1 cellular context compared by ENCODE assay signal in the genomic region with DNA sequence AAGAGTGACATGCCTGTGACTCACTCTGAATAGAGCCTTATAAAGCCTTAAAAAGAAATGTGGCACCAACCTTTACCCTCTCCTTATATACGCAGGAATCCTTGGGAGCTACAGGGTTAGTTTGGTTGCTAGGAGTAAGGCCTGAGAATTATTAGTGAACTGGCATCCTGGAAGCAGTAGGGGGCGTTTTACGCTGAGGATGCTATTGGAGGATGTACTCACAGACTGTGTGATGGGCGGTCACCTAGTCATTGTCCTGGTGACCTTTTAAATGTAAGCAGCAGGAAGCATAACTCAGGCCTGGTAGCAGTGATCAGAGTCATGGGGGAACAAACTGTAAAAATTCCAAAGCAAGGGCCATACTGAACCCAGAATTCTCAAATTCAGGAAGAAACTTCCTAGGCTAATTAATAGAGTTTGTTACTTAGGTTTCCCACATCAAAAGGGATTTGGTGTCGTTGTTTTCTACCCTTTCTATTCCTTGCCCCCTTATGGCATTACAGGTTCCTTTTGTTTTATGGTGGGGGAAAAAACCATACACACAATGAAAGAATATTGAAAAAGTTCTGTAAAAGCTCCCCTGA.
TF ChIP-seq lines count a peak whose summit lies in the region.

No MANE protein-coding gene starts in this region.

TF ChIP-seq in K562, 482 proteins besides CTCF, POLR2A, EP300 and RAD21 (continued from another document):
- no peak for TF ChIP-seq ZNF592 (IDR thresholded peaks at IDR 0.05)
- TF ChIP-seq, protein P1, sequence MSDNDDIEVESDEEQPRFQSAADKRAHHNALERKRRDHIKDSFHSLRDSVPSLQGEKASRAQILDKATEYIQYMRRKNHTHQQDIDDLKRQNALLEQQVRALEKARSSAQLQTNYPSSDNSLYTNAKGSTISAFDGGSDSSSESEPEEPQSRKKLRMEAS (CRISPR knock-in tag; IDR thresholded peaks at IDR 0.05), result no peak
TF ChIP-seq in K562: peak in this region for 23.
